1 cellular context compared by ENCODE assay signal in genomic region chr14:96502621-96503251, GRCh38.
TF ChIP-seq lines count a peak whose summit lies in the region.

No MANE protein-coding gene starts in this region.

TF ChIP-seq in SK-N-SH, 30 proteins besides CTCF, POLR2A, EP300 and RAD21 (continued from another document):
- TF ChIP-seq TCF12 (IDR thresholded peaks at IDR 0.05) (0 out of 2 replicates have a peak, but pooled peaks have one; percentile 2), SMC3 (IDR thresholded peaks at IDR 0.05; ENCODE audit: low read depth, low read length) (no peak), POLR2AphosphoS5 (IDR thresholded peaks at IDR 0.05; ENCODE audit: low read depth, low read length) (no peak), FOSL2 (IDR thresholded peaks at IDR 0.05; ENCODE audit: borderline replicate concordance, low read depth) (no peak), RXRA (IDR thresholded peaks at IDR 0.05; ENCODE audit: borderline replicate concordance, low read depth) (no peak), JUND (IDR thresholded peaks at IDR 0.05) (no peak), NFIC (IDR thresholded peaks at IDR 0.05; ENCODE audit: borderline replicate concordance) (no peak), FOXM1 (IDR thresholded peaks at IDR 0.05; ENCODE audit: low read depth) (no peak), ELF1 (IDR thresholded peaks at IDR 0.05) (no peak), NRF1 (IDR thresholded peaks at IDR 0.05; ENCODE audit: low read depth, low read length) (no peak), SIN3A (IDR thresholded peaks at IDR 0.05; ENCODE audit: borderline replicate concordance, low read depth, low read length) (peak; percentile 25; the same call in 1 of the 2 replicates), TEAD4 (IDR thresholded peaks at IDR 0.05; ENCODE audit: borderline replicate concordance, insufficient read depth) (no peak), RCOR1 (IDR thresholded peaks at IDR 0.05; ENCODE audit: low read length) (no peak), CHD2 (IDR thresholded peaks at IDR 0.05; ENCODE audit: low read length, partially characterized antibody) (no peak), GATA2 (CRISPR knock-in tag; IDR thresholded peaks at IDR 0.05) (no peak), USF2 (IDR thresholded peaks at IDR 0.05; ENCODE audit: borderline replicate concordance, low read depth, low read length) (no peak)
- TF ChIP-seq, protein P1, sequence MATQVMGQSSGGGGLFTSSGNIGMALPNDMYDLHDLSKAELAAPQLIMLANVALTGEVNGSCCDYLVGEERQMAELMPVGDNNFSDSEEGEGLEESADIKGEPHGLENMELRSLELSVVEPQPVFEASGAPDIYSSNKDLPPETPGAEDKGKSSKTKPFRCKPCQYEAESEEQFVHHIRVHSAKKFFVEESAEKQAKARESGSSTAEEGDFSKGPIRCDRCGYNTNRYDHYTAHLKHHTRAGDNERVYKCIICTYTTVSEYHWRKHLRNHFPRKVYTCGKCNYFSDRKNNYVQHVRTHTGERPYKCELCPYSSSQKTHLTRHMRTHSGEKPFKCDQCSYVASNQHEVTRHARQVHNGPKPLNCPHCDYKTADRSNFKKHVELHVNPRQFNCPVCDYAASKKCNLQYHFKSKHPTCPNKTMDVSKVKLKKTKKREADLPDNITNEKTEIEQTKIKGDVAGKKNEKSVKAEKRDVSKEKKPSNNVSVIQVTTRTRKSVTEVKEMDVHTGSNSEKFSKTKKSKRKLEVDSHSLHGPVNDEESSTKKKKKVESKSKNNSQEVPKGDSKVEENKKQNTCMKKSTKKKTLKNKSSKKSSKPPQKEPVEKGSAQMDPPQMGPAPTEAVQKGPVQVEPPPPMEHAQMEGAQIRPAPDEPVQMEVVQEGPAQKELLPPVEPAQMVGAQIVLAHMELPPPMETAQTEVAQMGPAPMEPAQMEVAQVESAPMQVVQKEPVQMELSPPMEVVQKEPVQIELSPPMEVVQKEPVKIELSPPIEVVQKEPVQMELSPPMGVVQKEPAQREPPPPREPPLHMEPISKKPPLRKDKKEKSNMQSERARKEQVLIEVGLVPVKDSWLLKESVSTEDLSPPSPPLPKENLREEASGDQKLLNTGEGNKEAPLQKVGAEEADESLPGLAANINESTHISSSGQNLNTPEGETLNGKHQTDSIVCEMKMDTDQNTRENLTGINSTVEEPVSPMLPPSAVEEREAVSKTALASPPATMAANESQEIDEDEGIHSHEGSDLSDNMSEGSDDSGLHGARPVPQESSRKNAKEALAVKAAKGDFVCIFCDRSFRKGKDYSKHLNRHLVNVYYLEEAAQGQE (IDR thresholded peaks at IDR 0.05; ENCODE audit: low read depth, low read length) = no peak
- TF ChIP-seq, protein P2, sequence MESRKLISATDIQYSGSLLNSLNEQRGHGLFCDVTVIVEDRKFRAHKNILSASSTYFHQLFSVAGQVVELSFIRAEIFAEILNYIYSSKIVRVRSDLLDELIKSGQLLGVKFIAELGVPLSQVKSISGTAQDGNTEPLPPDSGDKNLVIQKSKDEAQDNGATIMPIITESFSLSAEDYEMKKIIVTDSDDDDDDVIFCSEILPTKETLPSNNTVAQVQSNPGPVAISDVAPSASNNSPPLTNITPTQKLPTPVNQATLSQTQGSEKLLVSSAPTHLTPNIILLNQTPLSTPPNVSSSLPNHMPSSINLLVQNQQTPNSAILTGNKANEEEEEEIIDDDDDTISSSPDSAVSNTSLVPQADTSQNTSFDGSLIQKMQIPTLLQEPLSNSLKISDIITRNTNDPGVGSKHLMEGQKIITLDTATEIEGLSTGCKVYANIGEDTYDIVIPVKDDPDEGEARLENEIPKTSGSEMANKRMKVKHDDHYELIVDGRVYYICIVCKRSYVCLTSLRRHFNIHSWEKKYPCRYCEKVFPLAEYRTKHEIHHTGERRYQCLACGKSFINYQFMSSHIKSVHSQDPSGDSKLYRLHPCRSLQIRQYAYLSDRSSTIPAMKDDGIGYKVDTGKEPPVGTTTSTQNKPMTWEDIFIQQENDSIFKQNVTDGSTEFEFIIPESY (IDR thresholded peaks at IDR 0.05; ENCODE audit: borderline replicate concordance, low read depth) = no peak
- TF ChIP-seq, protein P3, sequence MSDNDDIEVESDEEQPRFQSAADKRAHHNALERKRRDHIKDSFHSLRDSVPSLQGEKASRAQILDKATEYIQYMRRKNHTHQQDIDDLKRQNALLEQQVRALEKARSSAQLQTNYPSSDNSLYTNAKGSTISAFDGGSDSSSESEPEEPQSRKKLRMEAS (IDR thresholded peaks at IDR 0.05; ENCODE audit: low read depth) = 0 out of 2 replicates have a peak, but pooled peaks have one; percentile 12
TF ChIP-seq in SK-N-SH: peak in this region for 6.
